9 cellular contexts compared by ENCODE assay signal in genomic region chr3:50351318-50351687, GRCh38. TPM values are rescaled to one million over a fixed set of nuclear protein-coding genes. Genes with fewer than 3 reads are reported as not detected.
DNase-seq lines count a peak whose midpoint lies in the region; ATAC-seq, FAIRE-seq and TF ChIP-seq lines count a peak whose summit lies in the region.
"Had no signal": no experiment of that assay in that cellular context is flagged by ENCODE, and none has a peak within 500 bp of the region (broad histone marks: within the 10 kb centered on the region; RNA-seq: fewer than 3 reads in every experiment).

No MANE protein-coding gene starts in this region.

- ATAC-seq in GM12878, result no peak
- no peak for ATAC-seq in lung (ENCODE audit: insufficient read depth, low FRiP score)
- ATAC-seq in upper lobe of left lung (ENCODE audit: low FRiP score in 2 of 2), result no peak
- no peak for ATAC-seq in GM19397 (IDR thresholded peaks at IDR 0.05; ENCODE audit: unreplicated experiment)

- no peak for DNase-seq in activated naive CD4-positive, alpha-beta T cell (lab: John Stamatoyannopoulos, UW)
- DNase-seq in GM12878 (ENCODE audit: low read depth, low spot score), result no peak
- no peak for DNase-seq in lung (ENCODE audit: low spot score)
- DNase-seq in upper lobe of left lung, result peak in 1 of 2 donors; percentile 33
- DNase-seq in NCI-H2227 treated with DMSO at 0.1 percent for 48 hours (lab: John Stamatoyannopoulos, UW), result no peak
- no peak for DNase-seq in AML-193 (lab: John Stamatoyannopoulos, UW)

- H3K79me2 ChIP-seq in GM12878 (ENCODE audit: control insufficient read depth, insufficient read depth, low read length), result peaks cover 22% of the 10 kb centered on the region

- in situ Hi-C loops in GM12878 (cut with MboI), result loop anchor here (10.0 kb wide), 1 partner anchor 1033 kb away; the partner anchor contains the start of gene MANF

- POLR2A ChIA-PET in GM12878 (lab: Charles Lee), result interaction anchor here (1.3 to 4.3 kb wide), 7 partner anchors 9 to 218 kb away, joined by 3 to 84 read pairs (median 7); partner anchors contain the start of genes C3orf18, HEMK1, HYAL3 and IFRD2

- H3K36me3 ChIP-seq in GM12878 (ENCODE audit: control insufficient read depth in 2 of 2, insufficient read depth in 2 of 2, low read length in 1 of 2) (peaks cover 8 to 19% of the 10 kb centered on the region in 2 experiments; a peak in 2 of 4 replicates), lung (ENCODE audit: control insufficient read depth in 2 of 2, insufficient read depth in 2 of 2, low read length in 2 of 2) (peaks cover 9 to 39% of the 10 kb centered on the region in 2 donors), upper lobe of left lung (peaks cover 21 to 54% (median 43%) of the 10 kb centered on the region in 4 donors)

- no peak overlapping the region; the same call in 1 of the 2 replicates for H3K27ac ChIP-seq in GM12878 (ENCODE audit: control insufficient read depth, insufficient read depth)
- peak overlapping the region in 1 of 2 donors; percentile 92 for H3K27ac ChIP-seq in lung (ENCODE audit: low read depth in 1 of 2, low read length in 1 of 2)
- peak overlapping the region; percentile 89 to 98 (median 92) for H3K27ac ChIP-seq in upper lobe of left lung

- TF ChIP-seq POLR2A in GM12878 (IDR thresholded peaks at IDR 0.05; ENCODE audit: low read depth, low read length), result no peak
- no peak for TF ChIP-seq POLR2A in upper lobe of left lung (IDR thresholded peaks at IDR 0.05)

- H4K20me1 ChIP-seq in GM12878 (ENCODE audit: control insufficient read depth, insufficient read depth), result no peaks in the 10 kb centered on the region

- RAD21 ChIA-PET in GM12878 (lab: Charles Lee; ENCODE audit: unreplicated experiment), result interaction anchor here (1.4 to 2.8 kb wide), 3 partner anchors 14 to 265 kb away, joined by 3 to 16 read pairs (median 13); partner anchors contain the start of genes CISH and MAPKAPK3

- no TSS peak for BruUV-seq in GM12878 (replicated peaks; lab: Mats Ljungman, UMichigan)

- H3K27me3 ChIP-seq in GM12878 (replicated peaks in 1 of 2; ENCODE audit: control insufficient read depth in 2 of 2, insufficient read depth in 2 of 2, low read length in 1 of 2) (no peaks in the 10 kb centered on the region), lung (ENCODE audit: control insufficient read depth, insufficient read depth) (no peaks in the 10 kb centered on the region), upper lobe of left lung (no peaks in the 10 kb centered on the region)

- no peak for TF ChIP-seq RAD21 in GM12878 (IDR thresholded peaks at IDR 0.05; ENCODE audit: insufficient read depth, low read depth, low read length)

- H3K4me3 ChIP-seq in GM12878 (peak overlapping the region; percentile 83), lung (peak overlapping the region; percentile 12), upper lobe of left lung (peak overlapping the region; percentile 56 to 86 (median 74))

- peak overlapping the region; percentile 99 for H2AFZ ChIP-seq in GM12878 (ENCODE audit: control insufficient read depth, low read depth, low read length)

- no peaks in the 10 kb centered on the region for H3K9me3 Mint-ChIP-seq in activated naive CD4-positive, alpha-beta T cell treated with anti-CD3 and anti-CD28 coated beads, Interleukin-2, amount 50 U/mL, for 24 hours

- no peaks in the 10 kb centered on the region for H3K27me3 Mint-ChIP-seq in activated naive CD4-positive, alpha-beta T cell treated with anti-CD3 and anti-CD28 coated beads, Interleukin-2, amount 50 U/mL, for 24 hours

- H3K4me2 ChIP-seq in GM12878 (ENCODE audit: control insufficient read depth, insufficient read depth), result peak overlapping the region; percentile 82

- no peak for FAIRE-seq in GM12878 (lab: Jason Lieb, UNC)
- FAIRE-seq: frontal cortex had no signal

- peaks cover 58% of the 10 kb centered on the region for H3K4me1 Mint-ChIP-seq in activated naive CD4-positive, alpha-beta T cell treated with anti-CD3 and anti-CD28 coated beads, Interleukin-2, amount 50 U/mL, for 24 hours

- H3K4me1 ChIP-seq in GM12878 (ENCODE audit: control insufficient read depth, insufficient read depth, low read length), result peaks cover 18% of the 10 kb centered on the region
- peaks cover 18 to 20% of the 10 kb centered on the region in 2 donors for H3K4me1 ChIP-seq in lung (ENCODE audit: control insufficient read depth in 2 of 2, insufficient read depth in 2 of 2, low read length in 2 of 2)
- peaks cover 33 to 69% (median 39%) of the 10 kb centered on the region in 4 donors for H3K4me1 ChIP-seq in upper lobe of left lung

- no peak for TF ChIP-seq EP300 in GM12878 (IDR thresholded peaks at IDR 0.05; ENCODE audit: borderline replicate concordance in 1 of 2, control insufficient read depth in 1 of 2, low read depth in 2 of 2, low read length in 2 of 2)
- no peak for TF ChIP-seq EP300 in upper lobe of left lung (IDR thresholded peaks at IDR 0.05)

- peak overlapping the region; percentile 91 for H3K27ac Mint-ChIP-seq in activated naive CD4-positive, alpha-beta T cell treated with anti-CD3 and anti-CD28 coated beads, Interleukin-2, amount 50 U/mL, for 24 hours

- peak overlapping the region; percentile 90 for H3K4me3 Mint-ChIP-seq in activated naive CD4-positive, alpha-beta T cell treated with anti-CD3 and anti-CD28 coated beads, Interleukin-2, amount 50 U/mL, for 24 hours

- H3K9me3 ChIP-seq in GM12878 (replicated peaks; ENCODE audit: control insufficient read depth, insufficient read depth, low read length) (no peaks in the 10 kb centered on the region), lung (ENCODE audit: control insufficient read depth in 2 of 2, insufficient read depth in 1 of 2, low read length in 1 of 2) (no peaks in the 10 kb centered on the region), upper lobe of left lung (no peaks in the 10 kb centered on the region)

- H3K36me3 Mint-ChIP-seq in activated naive CD4-positive, alpha-beta T cell treated with anti-CD3 and anti-CD28 coated beads, Interleukin-2, amount 50 U/mL, for 24 hours, result peaks cover 2% of the 10 kb centered on the region

- SMC1A ChIA-PET in GM12878 (lab: Charles Lee; ENCODE audit: uncharacterized antibody, unreplicated experiment), result interaction anchor here (1.0 kb wide), 2 partner anchors 11 to 221 kb away, joined by 3 read pairs; partner anchors contain the start of gene RASSF1

- 53% methylated on average over 11 of the region's 11 CpGs for WGBS in GM12878 (ENCODE audit: insufficient coverage, insufficient replicate concordance, low lambda C conversion rate, missing lambda C conversion rate)
- WGBS in lung, 2 donors, result 55 to 73% methylated on average over 11 of the region's 11 CpGs
- 51 to 59% methylated on average over 5 to 11 of the region's 11 CpGs for WGBS in upper lobe of left lung, 2 donors

- H3K9ac ChIP-seq in GM12878 (ENCODE audit: control insufficient read depth, insufficient read depth, low read length), result peak overlapping the region; percentile 73

- TF ChIP-seq CTCF in GM12878 (IDR thresholded peaks at IDR 0.05 in 2 of 3, conservative IDR thresholded peaks at IDR 0.05 in 1 of 3; ENCODE audit: control insufficient read depth in 2 of 3, extremely low read depth in 1 of 3, insufficient read depth in 1 of 3, low read depth in 3 of 3, low read length in 3 of 3) (no peak), lung (IDR thresholded peaks at IDR 0.05; ENCODE audit: control extremely low read depth, extremely low read depth) (no peak), upper lobe of left lung (IDR thresholded peaks at IDR 0.05) (peak in 1 of 6 experiments; percentile 5)

- CTCF ChIA-PET in GM12878 (lab: Yijun Ruan, JAX), result interaction anchor here (1.4 to 4.9 kb wide), 2 partner anchors 13 to 36 kb away, joined by 4 to 59 read pairs; partner anchors contain the start of gene RASSF1

- intact Hi-C loops in GM12878 (cut with micrococcal nuclease; ENCODE audit: unreplicated experiment), result loop anchor here (1.0 kb wide), 1 partner anchor 8 kb away; the partner anchor contains the start of gene TMEM115

RNA-seq across cellular contexts. Expression of gene CYB561D2, which starts 0.6 kb away (rescaled TPM):
- 16.8 and 22.6 TPM in 2 replicates for total RNA-seq in GM12878 (2013; cell fraction: nucleolus; rRNA removed)
- total RNA-seq in GM12878 (2014; rRNA removed) (33.4 and 34.6 TPM in 2 replicates), GM12878 (2014; rRNA removed; fragmentation: Illumina TruSeq; extraction: Trizol) (11.9 and 13.6 TPM in 2 replicates), GM12878 (2021) (19.2 and 20.8 TPM in 2 replicates), lung (10 to 100 TPM; 18.2 to 33.9 TPM), upper lobe of left lung (10 to 100 TPM; 13.2 to 35.4 (median 26.8) TPM)
- 12.3 TPM for polyA plus RNA-seq in GM12878 (2011; ENCODE audit: low read depth)
- polyA plus RNA-seq in GM12878 (2011; rRNA removed) (8.6 and 16.8 TPM in 2 replicates), GM12878 (2014; fragmentation: Illumina TruSeq; extraction: Trizol) (5.9 and 9.2 TPM in 2 replicates), GM12878 (2014; fragmentation: Nextera tagmentation; extraction: Ambion mirVana) (10 to 100 TPM in 1 of 2 experiments, 1 to 10 TPM in 1; 7.6 to 11.9 TPM), GM12878 (2014; rRNA removed) (24.1 and 29.1 TPM in 2 replicates), GM12878 (2016; fragmentation: Nextera tagmentation; extraction: Ambion mirVana) (10 to 100 TPM; 35.5 to 39.2 TPM), lung (10 to 100 TPM; 21.4 to 50.8 TPM)
- 28.7 and 40.9 TPM in 2 replicates for polyA plus RNA-seq in GM12878 (2011; cell fraction: cytosol; rRNA removed)
- 27.2 TPM in 2 replicates for polyA plus RNA-seq in GM12878 (2011; cell fraction: nucleus; rRNA removed)
- polyA plus RNA-seq in GM12878 (2012), result 18.7 and 21.2 TPM in 2 replicates
- 18.7 and 25.9 TPM in 2 replicates for polyA minus RNA-seq in GM12878 (2011; rRNA and poly(A)+ RNA removed)
- 3.3 and 6.0 TPM in 2 replicates for polyA minus RNA-seq in GM12878 (2011; cell fraction: cytosol; rRNA and poly(A)+ RNA removed)
- polyA minus RNA-seq in GM12878 (2011; cell fraction: nucleus; rRNA and poly(A)+ RNA removed), result 15.4 and 21.0 TPM in 2 replicates

RNA-seq across cellular contexts. Expression of gene NPRL2, which starts 0.7 kb away (rescaled TPM):
- total RNA-seq in GM12878 (2013; cell fraction: nucleolus; rRNA removed), result 30.5 and 38.0 TPM in 2 replicates
- total RNA-seq in GM12878 (2014; rRNA removed) (34.6 and 35.4 TPM in 2 replicates), GM12878 (2014; rRNA removed; fragmentation: Illumina TruSeq; extraction: Trizol) (15.0 and 17.8 TPM in 2 replicates), GM12878 (2021) (19.4 and 22.9 TPM in 2 replicates), lung (10 to 100 TPM; 12.7 to 17.0 TPM), upper lobe of left lung (10 to 100 TPM; 15.0 to 41.9 (median 17.3) TPM)
- 21.3 TPM for polyA plus RNA-seq in GM12878 (2011; ENCODE audit: low read depth)
- polyA plus RNA-seq in GM12878 (2011; rRNA removed) (39.4 and 54.2 TPM in 2 replicates), GM12878 (2014; fragmentation: Illumina TruSeq; extraction: Trizol) (12.9 and 22.5 TPM in 2 replicates), GM12878 (2014; fragmentation: Nextera tagmentation; extraction: Ambion mirVana) (10 to 100 TPM; 33.6 to 36.2 TPM), GM12878 (2014; rRNA removed) (34.0 and 38.8 TPM in 2 replicates), GM12878 (2016; fragmentation: Nextera tagmentation; extraction: Ambion mirVana) (10 to 100 TPM; 31.0 to 32.1 TPM), lung (10 to 100 TPM; 17.4 to 21.9 TPM)
- 54.1 and 62.7 TPM in 2 replicates for polyA plus RNA-seq in GM12878 (2011; cell fraction: cytosol; rRNA removed)
- 112 and 156 TPM in 2 replicates for polyA plus RNA-seq in GM12878 (2011; cell fraction: nucleus; rRNA removed)
- 27.8 and 29.3 TPM in 2 replicates for polyA plus RNA-seq in GM12878 (2012)
- polyA minus RNA-seq in GM12878 (2011; rRNA and poly(A)+ RNA removed), result 52.4 and 60.3 TPM in 2 replicates
- 8.6 and 14.4 TPM in 2 replicates for polyA minus RNA-seq in GM12878 (2011; cell fraction: cytosol; rRNA and poly(A)+ RNA removed)
- 24.1 and 29.8 TPM in 2 replicates for polyA minus RNA-seq in GM12878 (2011; cell fraction: nucleus; rRNA and poly(A)+ RNA removed)

RNA-seq across cellular contexts. Expression of gene ZMYND10, which starts 5.8 kb away (rescaled TPM):
- total RNA-seq in GM12878 (2013; cell fraction: nucleolus; rRNA removed), result 1.6 and 2.2 TPM in 2 replicates
- total RNA-seq in GM12878 (2014; rRNA removed), result 0.11 and 0.60 TPM in 2 replicates
- total RNA-seq in GM12878 (2014; rRNA removed; fragmentation: Illumina TruSeq; extraction: Trizol), result 0.14 and 0.27 TPM in 2 replicates
- total RNA-seq in GM12878 (2021), result 0.45 and 0.80 TPM in 2 replicates
- 0.60 TPM for polyA plus RNA-seq in GM12878 (2011; ENCODE audit: low read depth)
- polyA plus RNA-seq in GM12878 (2011; rRNA removed), result 0.40 and 1.0 TPM in 2 replicates
- 0.60 and 1.2 TPM in 2 replicates for polyA plus RNA-seq in GM12878 (2011; cell fraction: cytosol; rRNA removed)
- polyA plus RNA-seq in GM12878 (2011; cell fraction: nucleus; rRNA removed), result 7.6 and 7.9 TPM in 2 replicates
- 0.66 and 0.72 TPM in 2 replicates for polyA plus RNA-seq in GM12878 (2012)
- 0.18 TPM in 1 of 2 replicates, not detected in the other for polyA plus RNA-seq in GM12878 (2014; fragmentation: Illumina TruSeq; extraction: Trizol)
- polyA plus RNA-seq in GM12878 (2014; fragmentation: Nextera tagmentation; extraction: Ambion mirVana), result under 1 TPM; 0.26 to 0.40 TPM
- polyA plus RNA-seq in GM12878 (2014; rRNA removed), result 0.35 and 0.91 TPM in 2 replicates
- polyA plus RNA-seq in GM12878 (2016; fragmentation: Nextera tagmentation; extraction: Ambion mirVana), result under 1 TPM; 0.66 to 0.94 TPM
- 0.44 and 1.2 TPM in 2 replicates for polyA minus RNA-seq in GM12878 (2011; rRNA and poly(A)+ RNA removed)
- not detected in 2 replicates for polyA minus RNA-seq in GM12878 (2011; cell fraction: cytosol; rRNA and poly(A)+ RNA removed)
- polyA minus RNA-seq in GM12878 (2011; cell fraction: nucleus; rRNA and poly(A)+ RNA removed), result 0.73 and 2.7 TPM in 2 replicates
- total RNA-seq in lung, result 100 to 1,000 TPM in 1 of 2 donors, 10 to 100 TPM in 1; 70.8 to 117 TPM
- 10 to 100 TPM; 31.4 to 54.1 TPM for polyA plus RNA-seq in lung
- total RNA-seq in upper lobe of left lung, result 10 to 100 TPM in 5 of 6 donors, 1 to 10 TPM in 1; 3.1 to 98.7 (median 31.5) TPM

RNA-seq across cellular contexts. Expression of gene TMEM115, which starts 8.0 kb away (rescaled TPM):
- total RNA-seq in GM12878 (2013; cell fraction: nucleolus; rRNA removed), result 18.9 and 20.4 TPM in 2 replicates
- total RNA-seq in GM12878 (2014; rRNA removed), result 18.1 and 18.7 TPM in 2 replicates
- 7.1 and 8.0 TPM in 2 replicates for total RNA-seq in GM12878 (2014; rRNA removed; fragmentation: Illumina TruSeq; extraction: Trizol)
- total RNA-seq in GM12878 (2021), result 15.9 and 18.4 TPM in 2 replicates
- polyA plus RNA-seq in GM12878 (2011; ENCODE audit: low read depth), result 4.3 TPM
- 4.2 and 8.8 TPM in 2 replicates for polyA plus RNA-seq in GM12878 (2011; rRNA removed)
- polyA plus RNA-seq in GM12878 (2011; cell fraction: cytosol; rRNA removed), result 16.0 and 22.1 TPM in 2 replicates
- 31.3 and 34.9 TPM in 2 replicates for polyA plus RNA-seq in GM12878 (2011; cell fraction: nucleus; rRNA removed)
- polyA plus RNA-seq in GM12878 (2012), result 9.5 and 11.6 TPM in 2 replicates
- 3.6 and 10.1 TPM in 2 replicates for polyA plus RNA-seq in GM12878 (2014; fragmentation: Illumina TruSeq; extraction: Trizol)
- polyA plus RNA-seq in GM12878 (2014; fragmentation: Nextera tagmentation; extraction: Ambion mirVana), result 1 to 10 TPM; 1.9 to 2.5 TPM
- polyA plus RNA-seq in GM12878 (2014; rRNA removed), result 16.9 and 18.8 TPM in 2 replicates
- polyA plus RNA-seq in GM12878 (2016; fragmentation: Nextera tagmentation; extraction: Ambion mirVana), result 10 to 100 TPM; 16.4 to 17.6 TPM
- polyA minus RNA-seq in GM12878 (2011; rRNA and poly(A)+ RNA removed), result 8.8 and 21.1 TPM in 2 replicates
- polyA minus RNA-seq in GM12878 (2011; cell fraction: cytosol; rRNA and poly(A)+ RNA removed), result 7.1 and 8.2 TPM in 2 replicates
- 16.6 and 22.0 TPM in 2 replicates for polyA minus RNA-seq in GM12878 (2011; cell fraction: nucleus; rRNA and poly(A)+ RNA removed)
- 10 to 100 TPM; 29.0 to 38.8 TPM for total RNA-seq in lung
- polyA plus RNA-seq in lung, result 10 to 100 TPM; 32.9 to 44.8 TPM
- total RNA-seq in upper lobe of left lung, result 10 to 100 TPM; 39.8 to 68.1 (median 46.5) TPM

RNA-seq across cellular contexts. Expression of gene RASSF1, which starts 10.7 kb away (rescaled TPM):
- total RNA-seq in GM12878 (2013; cell fraction: nucleolus; rRNA removed), result 67.1 and 75.3 TPM in 2 replicates
- total RNA-seq in GM12878 (2014; rRNA removed) (39.3 and 40.1 TPM in 2 replicates), GM12878 (2014; rRNA removed; fragmentation: Illumina TruSeq; extraction: Trizol) (15.7 and 16.1 TPM in 2 replicates), GM12878 (2021) (30.9 and 35.2 TPM in 2 replicates), lung (10 to 100 TPM; 36.3 to 46.0 TPM), upper lobe of left lung (10 to 100 TPM; 42.7 to 78.9 (median 47.7) TPM)
- polyA plus RNA-seq in GM12878 (2011; ENCODE audit: low read depth), result 19.6 TPM
- polyA plus RNA-seq in GM12878 (2011; rRNA removed) (36.4 and 59.6 TPM in 2 replicates), GM12878 (2014; fragmentation: Illumina TruSeq; extraction: Trizol) (9.6 and 18.5 TPM in 2 replicates), GM12878 (2014; fragmentation: Nextera tagmentation; extraction: Ambion mirVana) (10 to 100 TPM in 1 of 2 experiments, 1 to 10 TPM in 1; 4.4 to 10.3 TPM), GM12878 (2014; rRNA removed) (54.1 and 61.3 TPM in 2 replicates), GM12878 (2016; fragmentation: Nextera tagmentation; extraction: Ambion mirVana) (10 to 100 TPM; 48.7 to 49.1 TPM), lung (10 to 100 TPM; 38.0 to 59.0 TPM)
- 62.1 and 82.5 TPM in 2 replicates for polyA plus RNA-seq in GM12878 (2011; cell fraction: cytosol; rRNA removed)
- 136 and 141 TPM in 2 replicates for polyA plus RNA-seq in GM12878 (2011; cell fraction: nucleus; rRNA removed)
- polyA plus RNA-seq in GM12878 (2012), result 38.7 and 39.3 TPM in 2 replicates
- polyA minus RNA-seq in GM12878 (2011; rRNA and poly(A)+ RNA removed), result 16.2 and 26.6 TPM in 2 replicates
- polyA minus RNA-seq in GM12878 (2011; cell fraction: cytosol; rRNA and poly(A)+ RNA removed), result 9.3 and 11.9 TPM in 2 replicates
- polyA minus RNA-seq in GM12878 (2011; cell fraction: nucleus; rRNA and poly(A)+ RNA removed), result 22.7 and 30.4 TPM in 2 replicates

Comparison
In these comparisons a context has a peak if more than half of its experiments do, and no peak if none do; other contexts are left out.
1. H3K4me3 ChIP-seq: peak in every context shown above with its lines; median percentile 83 in GM12878; 74 in upper lobe of left lung; 12 in lung.